16 cellular contexts compared by ENCODE assay signal in genomic region chr3:29827756-29828155, GRCh38.
DNase-seq lines count a peak whose midpoint lies in the region; ATAC-seq and TF ChIP-seq lines count a peak whose summit lies in the region.
"Had no signal": no experiment of that assay in that cellular context is flagged by ENCODE, and none has a peak within 500 bp of the region (broad histone marks: within the 10 kb centered on the region; RNA-seq: fewer than 3 reads in every experiment).

No MANE protein-coding gene starts in this region.

- no peaks in the 10 kb centered on the region for H3K4me1 ChIP-seq in OCI-LY7 (ENCODE audit: insufficient read depth, low read length, poor library complexity, severe bottlenecking)
- H3K4me1 ChIP-seq: SJCRH30 had no signal

- intact Hi-C loops in OCI-LY7 (cut with micrococcal nuclease; ENCODE audit: unreplicated experiment), result no loop called here

- H3K9me3 ChIP-seq in OCI-LY7 (ENCODE audit: low read length), result no peaks in the 10 kb centered on the region
- H3K9me3 ChIP-seq: HAP-1, SJCRH30 had no signal

- no peaks in the 10 kb centered on the region for H3K79me2 ChIP-seq in OCI-LY7 (ENCODE audit: insufficient read depth, low read depth, low read length)

- CTCF ChIA-PET in AG04449 (lab: Yijun Ruan, JAX), result no interaction called here
- CTCF ChIA-PET in OCI-LY7 (lab: Charles Lee; ENCODE audit: unreplicated experiment), result no interaction called here

- no peak overlapping the region for H3K4me3 Mint-ChIP-seq in HFFc6

- no peak overlapping the region for H3K27ac ChIP-seq in OCI-LY7 (ENCODE audit: low read depth, low read length, poor library complexity, severe bottlenecking)
- H3K27ac ChIP-seq: SJCRH30 had no signal

- peaks cover 4% of the 10 kb centered on the region; the same call in 1 of the 2 replicates for H3K36me3 Mint-ChIP-seq in HFFc6 (ENCODE audit: low read depth)

- no peak for ATAC-seq in GM21526 (IDR thresholded peaks at IDR 0.05; ENCODE audit: low FRiP score, unreplicated experiment)
- ATAC-seq: K562 had no signal

- no peak overlapping the region for H3K27ac Mint-ChIP-seq in HFFc6

- no peak overlapping the region for H3K4me2 ChIP-seq in OCI-LY7 (ENCODE audit: low read length)

- peak; percentile 28 for DNase-seq in AG04449 (ENCODE audit: low read depth, low spot score)
- DNase-seq in HFFc6, result peak; percentile 8
- peak; percentile 21 to 39 for DNase-seq in cardiac fibroblast (ENCODE audit: low read depth in 2 of 2)
- DNase-seq in fibroblast of villous mesenchyme (ENCODE audit: low read depth), result peak; percentile 41
- no peak for DNase-seq in OCI-LY7 (ENCODE audit: low spot score)
- DNase-seq in occipital lobe (lab: John Stamatoyannopoulos, UW), result no peak
- no peak for DNase-seq in RPMI8226
- DNase-seq: 8988T, C1 segment of cervical spinal cord, NCI-H1436, NCI-H2029 treated with DMSO at 0.1 percent for 48 hours, NCI-H748 treated with DMSO at 0.1 percent for 48 hours, SJCRH30 had no signal

- no TSS peak for BruUV-seq in OCI-LY7 (replicated peaks; lab: Mats Ljungman, UMichigan)

- no peaks in the 10 kb centered on the region for H3K9me2 ChIP-seq in OCI-LY7 (ENCODE audit: insufficient read depth, low read length)

- TF ChIP-seq CTCF in AG04449 (IDR thresholded peaks at IDR 0.05; ENCODE audit: insufficient read depth, low read length, missing control alignments), result no peak
- no peak for TF ChIP-seq CTCF in HFFc6 (IDR thresholded peaks at IDR 0.05)
- TF ChIP-seq CTCF in cardiac fibroblast (IDR thresholded peaks at IDR 0.05; ENCODE audit: low read depth, low read length), result no peak
- TF ChIP-seq CTCF in fibroblast of villous mesenchyme (IDR thresholded peaks at IDR 0.05; ENCODE audit: insufficient read depth, low read depth, low read length), result no peak
- no peak for TF ChIP-seq CTCF in OCI-LY7 (conservative IDR thresholded peaks at IDR 0.05; ENCODE audit: low read length)

- H4K20me1 ChIP-seq in OCI-LY7 (ENCODE audit: insufficient read depth, low read length), result no peaks in the 10 kb centered on the region

- H3K27me3 Mint-ChIP-seq in HFFc6 (ENCODE audit: insufficient read depth), result no peaks in the 10 kb centered on the region

- POLR2A ChIA-PET in AG04449 (lab: Yijun Ruan, JAX) (no interaction called here), OCI-LY7 (lab: Charles Lee) (no interaction called here)

- no peak overlapping the region for H2AFZ ChIP-seq in OCI-LY7 (ENCODE audit: low read length)

- H3K36me3 ChIP-seq in OCI-LY7 (ENCODE audit: insufficient read depth, low read length), result no peaks in the 10 kb centered on the region
- H3K36me3 ChIP-seq: HAP-1, SJCRH30 had no signal

- H3K9me3 Mint-ChIP-seq in HFFc6, result peaks cover under 1% of the 10 kb centered on the region; the same call in 1 of the 2 replicates

- H3K4me1 Mint-ChIP-seq in HFFc6 (ENCODE audit: low read depth), result peaks cover 26% of the 10 kb centered on the region

- H3K4me3 ChIP-seq in AG04449 (ENCODE audit: low read depth, low read length) (no peak overlapping the region), cardiac fibroblast (replicated peaks in 1 of 2; ENCODE audit: low read depth in 2 of 2, low read length in 2 of 2) (no peak overlapping the region), fibroblast of villous mesenchyme (ENCODE audit: low read depth, low read length) (no peak overlapping the region), OCI-LY7 (ENCODE audit: low read depth, low read length, poor library complexity, severe bottlenecking) (no peak overlapping the region)
- H3K4me3 ChIP-seq: HAP-1, K562, SJCRH30 had no signal

Comparison
In these comparisons a context has a peak if more than half of its experiments do, and no peak if none do; other contexts are left out.
1. DNase-seq: peak in AG04449 (single experiment), HFFc6 (single experiment), cardiac fibroblast (2 of 2) and fibroblast of villous mesenchyme (single experiment); none in OCI-LY7 (single experiment), occipital lobe (single experiment) and RPMI8226 (single experiment).